Comparison of ENCODE assay signal across 8 cellular contexts in the genomic region with DNA sequence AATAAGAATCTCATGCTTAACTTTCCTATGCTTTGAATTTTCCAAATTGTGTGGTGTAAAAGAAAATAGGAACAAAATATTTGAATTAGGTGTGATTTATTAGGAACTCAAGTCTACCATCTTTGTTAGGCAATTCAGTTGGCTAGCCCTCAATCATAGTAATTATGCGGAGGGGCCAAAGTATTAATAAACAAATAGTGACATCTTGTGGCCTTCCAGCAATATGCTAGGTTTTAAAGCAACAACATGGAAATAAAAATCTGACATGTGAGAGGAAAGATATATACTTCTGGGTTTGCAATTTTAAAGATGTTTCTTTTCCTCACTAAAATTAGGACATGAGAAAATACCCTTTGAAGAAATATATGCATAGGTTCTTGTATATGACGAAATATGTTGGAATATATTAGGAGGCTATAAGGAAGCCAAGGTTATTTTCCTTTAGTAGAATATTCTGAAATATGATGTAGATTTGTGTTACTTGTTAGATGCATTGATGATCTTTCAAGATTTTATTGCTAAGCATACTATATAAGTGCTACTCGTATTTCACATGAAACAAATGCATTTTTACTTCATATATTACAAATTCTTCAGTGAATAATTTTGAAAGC.
DNase-seq lines count a peak whose midpoint lies in the region; ATAC-seq, FAIRE-seq and TF ChIP-seq lines count a peak whose summit lies in the region.

No MANE protein-coding gene starts in this region.

- H3K4me1 ChIP-seq in A549 = peaks cover 5% of the 10 kb centered on the region; the same call in 2 of the 3 replicates
- H3K4me1 ChIP-seq in adrenal gland (replicated peaks in 1 of 2) = no peaks in the 10 kb centered on the region

- FAIRE-seq in A549 (lab: Jason Lieb, UNC) = peak; percentile 67
- peak; percentile 47 for FAIRE-seq in GM18507 (lab: Jason Lieb, UNC)

- TF ChIP-seq POLR2A in A549 (IDR thresholded peaks at IDR 0.05; ENCODE audit: low read length) = no peak
- TF ChIP-seq POLR2A in adrenal gland (IDR thresholded peaks at IDR 0.05) = no peak

- H3K9me3 ChIP-seq in A549 (no peaks in the 10 kb centered on the region), adrenal gland (replicated peaks in 1 of 3) (no peaks in the 10 kb centered on the region)

- DNase-seq in A549 (ENCODE audit: low read depth in 1 of 2, low spot score in 1 of 2) = peak; percentile 21 to 54
- DNase-seq in GM18507 (ENCODE audit: extremely low spot score, insufficient read length, low read depth) = no peak
- DNase-seq in NCI-H2081 treated with DMSO at 0.1 percent for 48 hours (lab: John Stamatoyannopoulos, UW) = peak; percentile 11
- no peak for DNase-seq in adrenal gland
- no peak for DNase-seq in kidney epithelial cell (ENCODE audit: low read depth)
- DNase-seq in coronary artery (ENCODE audit: low spot score) = no peak

- peak; percentile 90 to 91 for TF ChIP-seq RAD21 in A549 (conservative IDR thresholded peaks at IDR 0.05 in 1 of 2, IDR thresholded peaks at IDR 0.05 in 1 of 2)

- 1% methylated on average over 3 of the region's 3 CpGs for WGBS in A549 (ENCODE audit: missing lambda C conversion rate)
- 14 to 22% (median 17%) methylated on average over 3 of the region's 3 CpGs for WGBS in adrenal gland, 4 donors

- TF ChIP-seq CTCF in A549 (IDR thresholded peaks at IDR 0.05) (peak; percentile 89), adrenal gland (IDR thresholded peaks at IDR 0.05) (peak; percentile 17 to 67 (median 58)), kidney epithelial cell (IDR thresholded peaks at IDR 0.05; ENCODE audit: insufficient read depth, low read length, poor library complexity, severe bottlenecking) (peak; percentile 55), coronary artery (IDR thresholded peaks at IDR 0.05) (no peak)

- POLR2A ChIA-PET in A549 (lab: Yijun Ruan, JAX) = no interaction called here

- H3K27ac ChIP-seq in A549 = no peak overlapping the region
- no peak overlapping the region for H3K27ac ChIP-seq in adrenal gland
- H3K27ac ChIP-seq in coronary artery = no peak overlapping the region

- CTCF ChIA-PET in A549 (lab: Yijun Ruan, JAX) = interaction anchor here (0.6 to 7.3 kb wide), 14 partner anchors 8 to 334 kb away, joined by 3 to 55 read pairs (median 5); a partner anchor contains a TSS

- intact Hi-C loops in adrenal gland (cut with DNase I) = loop anchor here in 1 of 2 donors (10.0 kb wide), 1 partner anchor 248 kb away; no protein-coding TSS in a partner anchor

- H3K4me2 ChIP-seq in A549 = no peak overlapping the region

- ATAC-seq in A549 = peak; percentile 57 to 66; a peak in 3 of 6 replicates
- no peak for ATAC-seq in GM21529 (IDR thresholded peaks at IDR 0.05; ENCODE audit: unreplicated experiment)
- ATAC-seq in GM18907 (IDR thresholded peaks at IDR 0.05; ENCODE audit: unreplicated experiment) = no peak

- H3K27me3 ChIP-seq in adrenal gland (no peaks in the 10 kb centered on the region), kidney epithelial cell (ENCODE audit: control insufficient read depth, insufficient read depth, low read length) (no peaks in the 10 kb centered on the region)

- no peak overlapping the region for H3K4me3 ChIP-seq in A549
- H3K4me3 ChIP-seq in adrenal gland = no peak overlapping the region
- H3K4me3 ChIP-seq in kidney epithelial cell (ENCODE audit: low read depth, low read length) = no peak overlapping the region
- no peak overlapping the region for H3K4me3 ChIP-seq in coronary artery

- TF ChIP-seq EP300 in A549 (IDR thresholded peaks at IDR 0.05) = no peak

- H3K36me3 ChIP-seq in adrenal gland (replicated peaks in 1 of 2) (no peaks in the 10 kb centered on the region), kidney epithelial cell (ENCODE audit: control insufficient read depth, insufficient read depth, low read length) (no peaks in the 10 kb centered on the region)

TF ChIP-seq in A549, 52 proteins besides CTCF, POLR2A, EP300 and RAD21:
- TF ChIP-seq CBX8 (IDR thresholded peaks at IDR 0.05) (no peak), CEBPB (IDR thresholded peaks at IDR 0.05) (peak; percentile 16 to 46; a peak in 2 of 4 replicates), SMC3 (IDR thresholded peaks at IDR 0.05) (peak; percentile 83)

Comparison
In these comparisons a context has a peak if more than half of its experiments do, and no peak if none do; other contexts are left out.
1. ATAC-seq: peak in A549 (2 of 2); none in GM21529 (single experiment) and GM18907 (single experiment).
2. DNase-seq: peak in A549 (2 of 2) and NCI-H2081 treated with DMSO at 0.1 percent for 48 hours (single experiment); none in GM18507 (single experiment), adrenal gland (0 of 7), kidney epithelial cell (single experiment) and coronary artery (single experiment).